In the genomic region with DNA sequence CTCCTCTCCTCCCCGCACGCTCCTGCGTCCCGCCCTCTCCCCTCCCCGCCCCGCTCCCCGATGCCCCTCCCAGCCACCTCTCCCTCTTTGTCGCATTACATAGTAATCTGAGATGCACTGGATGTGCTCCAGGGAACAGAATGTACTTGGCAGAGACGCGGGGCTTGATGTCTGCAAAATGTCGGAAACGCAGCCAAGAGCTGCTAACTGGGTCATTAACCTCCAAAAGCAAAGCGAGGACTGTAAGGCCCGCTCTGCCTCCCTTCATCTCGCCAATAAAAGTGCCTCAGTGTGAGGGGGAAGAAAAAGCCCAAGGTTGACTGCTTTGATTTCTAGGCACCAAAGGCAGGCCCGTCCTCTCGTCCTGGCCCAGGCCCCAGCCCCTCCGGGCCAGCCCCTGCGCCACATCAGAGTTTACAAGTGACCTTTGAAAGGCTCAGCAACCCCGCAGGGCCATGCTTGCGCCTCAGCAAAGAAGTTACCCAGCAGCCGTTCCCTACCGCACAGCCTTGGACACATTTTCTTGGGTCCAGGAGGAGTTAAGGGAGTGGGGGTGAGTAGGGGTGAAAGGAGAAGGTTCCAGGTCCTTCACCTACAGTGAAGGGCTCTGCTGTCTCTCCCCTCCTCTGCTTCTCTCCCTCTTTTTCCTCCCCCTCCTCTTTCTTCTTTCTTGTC, we compare ENCODE assay signal across 8 cellular contexts.
DNase-seq lines count a peak whose midpoint lies in the region; ATAC-seq and TF ChIP-seq lines count a peak whose summit lies in the region.

No MANE protein-coding gene starts in this region.

- intact Hi-C loops in adrenal gland (cut with DNase I) (no loop called here), heart right ventricle (cut with DNase I) (loop anchor here in 5 of 10 donors (1.0 to 10.0 kb wide), 17 partner anchors 61 to 1209 kb away; partner anchors contain the start of gene BCL6 (in 1 of the 5)), posterior vena cava (cut with DNase I) (loop anchor here in 1 of 2 donors (10.0 kb wide), 1 partner anchor 663 kb away; no protein-coding TSS in a partner anchor)

- peaks cover 43 to 75% of the 10 kb centered on the region in 2 donors for H3K4me1 ChIP-seq in adrenal gland (replicated peaks in 1 of 2)
- H3K4me1 ChIP-seq in heart right ventricle, result peaks cover 22 to 91% (median 45%) of the 10 kb centered on the region in 9 donors

- ATAC-seq in heart right ventricle (peak; percentile 88 to 95 (median 93)), GM18870 (IDR thresholded peaks at IDR 0.05; ENCODE audit: unreplicated experiment) (no peak)

- no peaks in the 10 kb centered on the region for H3K36me3 ChIP-seq in adrenal gland (replicated peaks in 1 of 2)
- H3K36me3 ChIP-seq in heart right ventricle, result no peaks in the 10 kb centered on the region

- TF ChIP-seq POLR2A in adrenal gland (IDR thresholded peaks at IDR 0.05), result peak; percentile 35 to 55

- H3K27me3 ChIP-seq in adrenal gland, result no peaks in the 10 kb centered on the region
- no peaks in the 10 kb centered on the region for H3K27me3 ChIP-seq in heart right ventricle

- H3K27ac ChIP-seq in adrenal gland, result peak overlapping the region; percentile 95 to 99 (median 99)
- peak overlapping the region; percentile 88 to 99 (median 97) for H3K27ac ChIP-seq in heart right ventricle

- H3K9me3 ChIP-seq in adrenal gland (replicated peaks in 1 of 3), result no peaks in the 10 kb centered on the region
- H3K9me3 ChIP-seq in heart right ventricle, result no peaks in the 10 kb centered on the region

- DNase-seq in DMS 273 (lab: John Stamatoyannopoulos, UW; ENCODE audit: unreplicated experiment), result peak; percentile 97
- DNase-seq in NCI-H2029 (lab: John Stamatoyannopoulos, UW), result peak; percentile 96
- DNase-seq in adrenal gland, result peak; percentile 97 to 99 (median 99)
- DNase-seq in heart right ventricle, result peak; percentile 91 to 97
- peak; percentile 96 for DNase-seq in posterior vena cava (ENCODE audit: low spot score)
- DNase-seq in activated CD8-positive, alpha-beta memory T cell treated with anti-CD3 and anti-CD28 coated beads, Interleukin-2, amount 50 U/mL, for 4 hours, result no peak
- DNase-seq in activated naive CD4-positive, alpha-beta T cell (lab: John Stamatoyannopoulos, UW), result no peak

- 7 to 13% (median 9%) methylated on average over 19 to 23 of the region's 23 CpGs for WGBS in adrenal gland, 4 donors
- WGBS in heart right ventricle, 2 donors, result 4 to 11% methylated on average over 23 of the region's 23 CpGs

- TF ChIP-seq CTCF in adrenal gland (IDR thresholded peaks at IDR 0.05) (no peak), heart right ventricle (IDR thresholded peaks at IDR 0.05) (no peak)

- peak overlapping the region in 2 of 4 donors; percentile 9 to 56 for H3K4me3 ChIP-seq in adrenal gland
- H3K4me3 ChIP-seq in heart right ventricle, result peak overlapping the region in 8 of 10 donors; percentile 33 to 56 (median 52)

Comparison
In these comparisons a context has a peak if more than half of its experiments do, and no peak if none do; other contexts are left out.
1. DNase-seq: peak in DMS 273 (single experiment), NCI-H2029 (single experiment), adrenal gland (7 of 7), heart right ventricle (2 of 2) and posterior vena cava (single experiment); none in activated CD8-positive, alpha-beta memory T cell treated with anti-CD3 and anti-CD28 coated beads, Interleukin-2, amount 50 U/mL, for 4 hours (single experiment) and activated naive CD4-positive, alpha-beta T cell (0 of 4).